12 cellular contexts compared by ENCODE assay signal in the genomic region with DNA sequence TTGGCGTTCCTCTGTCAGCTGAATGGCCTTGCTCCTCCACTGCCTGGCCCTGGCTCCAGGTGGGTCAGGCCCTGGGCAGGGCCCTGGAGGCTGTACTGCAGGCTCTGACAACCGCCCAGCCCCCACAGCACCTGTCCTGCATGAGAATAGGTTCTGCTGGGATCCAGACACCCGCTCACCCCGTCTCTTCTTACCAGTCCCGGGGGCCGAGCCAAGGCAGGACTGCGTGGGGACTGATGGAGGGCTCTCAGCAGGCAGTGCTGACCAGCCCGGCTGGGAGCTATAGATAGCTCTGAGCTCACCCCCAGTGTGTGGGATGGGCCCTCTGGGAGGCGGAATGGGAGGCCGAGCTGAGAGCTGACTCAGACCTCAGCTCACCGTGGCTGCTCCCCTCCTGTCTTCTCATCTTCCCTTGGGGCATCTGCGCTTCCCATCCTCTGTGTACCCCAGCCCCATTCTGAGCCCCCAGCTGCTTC. TPM values are rescaled to one million over a fixed set of nuclear protein-coding genes. Genes with fewer than 3 reads are reported as not detected.
DNase-seq lines count a peak whose midpoint lies in the region; ATAC-seq, FAIRE-seq and TF ChIP-seq lines count a peak whose summit lies in the region.
"Had no signal": no experiment of that assay in that cellular context is flagged by ENCODE, and none has a peak within 500 bp of the region (broad histone marks: within the 10 kb centered on the region; RNA-seq: fewer than 3 reads in every experiment).

No MANE protein-coding gene starts in this region.

- no peak for FAIRE-seq in D721Med (lab: Jason Lieb, UNC)

- DNase-seq in cardiac fibroblast (ENCODE audit: low read depth in 2 of 2) (peak; percentile 71 to 84), inferior parietal cortex (ENCODE audit: extremely low spot score) (peak; percentile 30), tibial artery (peak; percentile 53 to 88), NAMALWA (ENCODE audit: low spot score) (no peak), D721Med (ENCODE audit: insufficient read length, low spot score) (no peak)
- DNase-seq in natural killer cell treated with Interleukin-12 subunit alpha and Interleukin-12 subunit beta and Interleukin-15 and Interleukin-18, amount 100 ng/mL, for 72 hours (ENCODE audit: low spot score) = no peak
- no peak for DNase-seq in activated naive CD8-positive, alpha-beta T cell treated with anti-CD3 and anti-CD28 coated beads for 36 hours
- DNase-seq: activated T-cell treated with anti-CD3 and anti-CD28 coated beads, Interleukin-2, amount 50 U/mL, for 48 hours had no signal

- H3K36me3 ChIP-seq in HUES6 (ENCODE audit: control insufficient read depth, insufficient read depth, low read length) (peaks cover 66% of the 10 kb centered on the region), tibial artery (peaks cover 0 to 21% (median 7%) of the 10 kb centered on the region in 3 donors)

- no peaks in the 10 kb centered on the region for H3K9me3 Mint-ChIP-seq in natural killer cell treated with Interleukin-12 subunit alpha and Interleukin-12 subunit beta and Interleukin-15 and Interleukin-18, amount 100 ng/mL, for 72 hours
- no peaks in the 10 kb centered on the region for H3K9me3 Mint-ChIP-seq in activated naive CD8-positive, alpha-beta T cell treated with anti-CD3 and anti-CD28 coated beads for 36 hours
- H3K9me3 Mint-ChIP-seq: stimulated activated naive CD8-positive, alpha-beta T cell treated with anti-CD3 and anti-CD28 coated beads, Interleukin-15, Interleukin-2, amounts not matched to agents 100 ng/mL and 50 ng/mL, for 24 hours had no signal

- H3K4me1 ChIP-seq in HUES6 (ENCODE audit: control insufficient read depth, insufficient read depth, low read length) (peaks cover 43% of the 10 kb centered on the region), tibial artery (peaks cover 0 to 15% (median 13%) of the 10 kb centered on the region in 4 donors)
- H3K4me1 ChIP-seq: parathyroid adenoma had no signal

- no peaks in the 10 kb centered on the region for H3K27me3 ChIP-seq in HUES6 (ENCODE audit: control insufficient read depth, insufficient read depth, low read length)
- no peaks in the 10 kb centered on the region for H3K27me3 ChIP-seq in tibial artery
- H3K27me3 ChIP-seq: esophagus muscularis mucosa had no signal

- H3K27ac ChIP-seq in HUES6 (ENCODE audit: low read depth, low read length) (peak overlapping the region; percentile 25; the same call in 1 of the 2 replicates), tibial artery (peak overlapping the region; percentile 80 to 81)
- H3K27ac ChIP-seq: esophagus muscularis mucosa, parathyroid adenoma had no signal

- H3K9ac ChIP-seq in HUES6 (ENCODE audit: low read length) = peak overlapping the region; percentile 7
- H3K9ac ChIP-seq: parathyroid adenoma had no signal

- H3K4me3 Mint-ChIP-seq in natural killer cell treated with Interleukin-12 subunit alpha and Interleukin-12 subunit beta and Interleukin-15 and Interleukin-18, amount 100 ng/mL, for 72 hours = no peak overlapping the region
- H3K4me3 Mint-ChIP-seq in activated naive CD8-positive, alpha-beta T cell treated with anti-CD3 and anti-CD28 coated beads for 36 hours = no peak overlapping the region
- H3K4me3 Mint-ChIP-seq: stimulated activated naive CD8-positive, alpha-beta T cell treated with anti-CD3 and anti-CD28 coated beads, Interleukin-15, Interleukin-2, amounts not matched to agents 100 ng/mL and 50 ng/mL, for 24 hours had no signal

- H3K27ac Mint-ChIP-seq in natural killer cell treated with Interleukin-12 subunit alpha and Interleukin-12 subunit beta and Interleukin-15 and Interleukin-18, amount 100 ng/mL, for 72 hours = no peak overlapping the region
- no peak overlapping the region for H3K27ac Mint-ChIP-seq in activated naive CD8-positive, alpha-beta T cell treated with anti-CD3 and anti-CD28 coated beads for 36 hours
- H3K27ac Mint-ChIP-seq: stimulated activated naive CD8-positive, alpha-beta T cell treated with anti-CD3 and anti-CD28 coated beads, Interleukin-15, Interleukin-2, amounts not matched to agents 100 ng/mL and 50 ng/mL, for 24 hours had no signal

- no peak for ATAC-seq in natural killer cell treated with Interleukin-12 subunit alpha and Interleukin-12 subunit beta and Interleukin-15 and Interleukin-18, amount 100 ng/mL, for 72 hours

- intact Hi-C loops in tibial artery (cut with DNase I; ENCODE audit: low total_unique reads) = no loop called here

- no peaks in the 10 kb centered on the region for H3K4me1 Mint-ChIP-seq in natural killer cell treated with Interleukin-12 subunit alpha and Interleukin-12 subunit beta and Interleukin-15 and Interleukin-18, amount 100 ng/mL, for 72 hours (ENCODE audit: low read depth in 2 of 2)
- no peaks in the 10 kb centered on the region for H3K4me1 Mint-ChIP-seq in activated naive CD8-positive, alpha-beta T cell treated with anti-CD3 and anti-CD28 coated beads for 36 hours

- H3K9me3 ChIP-seq in HUES6 (ENCODE audit: control insufficient read depth, insufficient read depth, low read depth, low read length) (no peaks in the 10 kb centered on the region), tibial artery (no peaks in the 10 kb centered on the region)
- H3K9me3 ChIP-seq: esophagus muscularis mucosa had no signal

- TF ChIP-seq CTCF in cardiac fibroblast (IDR thresholded peaks at IDR 0.05; ENCODE audit: low read depth, low read length) (no peak), tibial artery (IDR thresholded peaks at IDR 0.05) (no peak), D721Med (IDR thresholded peaks at IDR 0.05; ENCODE audit: insufficient read depth, missing control alignments) (no peak)

- no peak overlapping the region for H3K4me3 ChIP-seq in HUES6 (ENCODE audit: low read depth, low read length)
- H3K4me3 ChIP-seq in cardiac fibroblast (replicated peaks in 1 of 2; ENCODE audit: low read depth in 2 of 2, low read length in 2 of 2) = no peak overlapping the region
- no peak overlapping the region for H3K4me3 ChIP-seq in tibial artery
- H3K4me3 ChIP-seq: esophagus muscularis mucosa had no signal

- H3K27me3 Mint-ChIP-seq in natural killer cell treated with Interleukin-12 subunit alpha and Interleukin-12 subunit beta and Interleukin-15 and Interleukin-18, amount 100 ng/mL, for 72 hours = no peaks in the 10 kb centered on the region
- H3K27me3 Mint-ChIP-seq in activated naive CD8-positive, alpha-beta T cell treated with anti-CD3 and anti-CD28 coated beads for 36 hours = no peaks in the 10 kb centered on the region
- H3K27me3 Mint-ChIP-seq: stimulated activated naive CD8-positive, alpha-beta T cell treated with anti-CD3 and anti-CD28 coated beads, Interleukin-15, Interleukin-2, amounts not matched to agents 100 ng/mL and 50 ng/mL, for 24 hours had no signal

- no peaks in the 10 kb centered on the region for H3K36me3 Mint-ChIP-seq in natural killer cell treated with Interleukin-12 subunit alpha and Interleukin-12 subunit beta and Interleukin-15 and Interleukin-18, amount 100 ng/mL, for 72 hours
- H3K36me3 Mint-ChIP-seq in activated naive CD8-positive, alpha-beta T cell treated with anti-CD3 and anti-CD28 coated beads for 36 hours = no peaks in the 10 kb centered on the region

RNA-seq across cellular contexts. Expression of gene TEAD4, which starts 39.6 kb away (rescaled TPM):
- total RNA-seq in natural killer cell treated with Interleukin-12 subunit alpha and Interleukin-12 subunit beta and Interleukin-15 and Interleukin-18, amount 100 ng/mL, for 72 hours = under 1 TPM in 1 of 2 donors, not detected in 1; 0.33 TPM
- 1 to 10 TPM; 3.4 to 3.7 TPM for total RNA-seq in activated naive CD8-positive, alpha-beta T cell treated with anti-CD3 and anti-CD28 coated beads for 36 hours

Comparison
In these comparisons a context has a peak if more than half of its experiments do, and no peak if none do; other contexts are left out.
1. DNase-seq: peak in cardiac fibroblast (2 of 2), inferior parietal cortex (single experiment) and tibial artery (2 of 2); none in natural killer cell treated with Interleukin-12 subunit alpha and Interleukin-12 subunit beta and Interleukin-15 and Interleukin-18, amount 100 ng/mL, for 72 hours (single experiment), NAMALWA (single experiment), D721Med (single experiment) and activated naive CD8-positive, alpha-beta T cell treated with anti-CD3 and anti-CD28 coated beads for 36 hours (single experiment).